8 cellular contexts compared by ENCODE assay signal in the genomic region with DNA sequence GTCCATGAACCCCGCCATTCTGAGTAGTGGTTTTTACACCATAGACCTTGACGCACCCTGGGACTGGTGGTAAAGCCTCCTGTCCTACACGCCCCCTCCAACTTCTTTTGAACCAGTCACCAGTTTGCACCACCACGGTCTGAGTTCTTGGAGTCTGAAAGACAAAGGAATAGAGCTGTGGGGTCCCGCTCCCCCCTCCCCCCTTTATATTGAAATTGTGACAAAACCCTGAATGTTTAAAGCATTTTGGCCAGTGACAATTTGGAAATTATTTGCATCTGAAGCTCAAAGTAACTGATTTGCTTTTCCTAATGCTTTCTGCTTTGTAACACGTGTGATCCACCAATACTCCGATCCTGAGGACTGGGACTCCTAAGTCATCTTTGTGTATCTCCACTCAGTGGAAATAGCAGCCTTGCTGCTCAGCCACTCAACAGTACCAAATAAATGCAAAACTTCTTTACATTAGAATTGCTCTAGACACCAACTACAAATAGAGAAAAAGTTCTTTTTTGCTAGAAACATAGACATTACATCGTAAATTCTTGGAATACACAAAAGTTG. TPM values are rescaled to one million over a fixed set of nuclear protein-coding genes. Genes with fewer than 3 reads are reported as not detected.
DNase-seq lines count a peak whose midpoint lies in the region; ATAC-seq and TF ChIP-seq lines count a peak whose summit lies in the region.

No MANE protein-coding gene starts in this region.

- POLR2A ChIA-PET in activated CD8-positive, alpha-beta T cell treated with anti-CD3 and anti-CD28 coated beads for 36 hours (lab: Charles Lee): interaction anchor here (0.5 to 12.8 kb wide), 41 partner anchors 10 to 467 kb away, joined by 3 to 209 read pairs (median 5); partner anchors contain the start of genes GALM, GEMIN6, HNRNPLL and SOS1

- peak overlapping the region; percentile 96 for H3K4me3 ChIP-seq in CD4-positive, CD25-positive, alpha-beta regulatory T cell (ENCODE audit: low read depth, low read length)
- H3K4me3 ChIP-seq in iPS-15b (ENCODE audit: low read depth, low read length): peak overlapping the region; percentile 69

- ATAC-seq in CD4-positive, CD25-positive, alpha-beta regulatory T cell (ENCODE audit: low read depth in 2 of 2): no peak
- ATAC-seq in HG03135 (IDR thresholded peaks at IDR 0.05; ENCODE audit: unreplicated experiment) (peak; percentile 4), GM19467 (IDR thresholded peaks at IDR 0.05; ENCODE audit: unreplicated experiment) (no peak)
- peak; percentile 22 for ATAC-seq in activated CD8-positive, alpha-beta T cell treated with anti-CD3 and anti-CD28 coated beads for 36 hours
- peak; percentile 54 for ATAC-seq in stimulated activated effector memory CD8-positive, alpha-beta T cell treated with anti-CD3 and anti-CD28 coated beads, Interleukin-12 subunit alpha, Interleukin-12 subunit beta, amount 100 ng/mL, for 72 hours

- peak overlapping the region; percentile 47 for H3K9ac ChIP-seq in iPS-15b (ENCODE audit: low read depth, low read length)

- peaks cover 0 to 2% (median 0%) of the 10 kb centered on the region in 7 donors for H3K9me3 Mint-ChIP-seq in CD4-positive, CD25-positive, alpha-beta regulatory T cell
- no peaks in the 10 kb centered on the region for H3K9me3 Mint-ChIP-seq in activated CD8-positive, alpha-beta T cell treated with anti-CD3 and anti-CD28 coated beads for 36 hours
- no peaks in the 10 kb centered on the region for H3K9me3 Mint-ChIP-seq in stimulated activated effector memory CD8-positive, alpha-beta T cell treated with anti-CD3 and anti-CD28 coated beads, Interleukin-12 subunit alpha, Interleukin-12 subunit beta, amount 100 ng/mL, for 72 hours

- no peak for DNase-seq in CD4-positive, CD25-positive, alpha-beta regulatory T cell
- peak; percentile 64 for DNase-seq in activated CD8-positive, alpha-beta T cell treated with anti-CD3 and anti-CD28 coated beads for 36 hours
- DNase-seq in stimulated activated effector memory CD8-positive, alpha-beta T cell treated with anti-CD3 and anti-CD28 coated beads, Interleukin-12 subunit alpha, Interleukin-12 subunit beta, amount 100 ng/mL, for 72 hours (ENCODE audit: low spot score in 2 of 2): no peak
- no peak for DNase-seq in NCI-H2171 (lab: John Stamatoyannopoulos, UW)
- DNase-seq in kidney tubule cell (ENCODE audit: low spot score): no peak

- H3K9me3 ChIP-seq in CD4-positive, CD25-positive, alpha-beta regulatory T cell (ENCODE audit: control insufficient read depth in 2 of 2, low read length in 2 of 2): no peaks in the 10 kb centered on the region
- H3K9me3 ChIP-seq in iPS-15b (ENCODE audit: control insufficient read depth, insufficient read depth, low read length): no peaks in the 10 kb centered on the region

- H3K4me1 Mint-ChIP-seq in CD4-positive, CD25-positive, alpha-beta regulatory T cell: peaks cover 26 to 53% (median 43%) of the 10 kb centered on the region in 4 donors
- peaks cover 35% of the 10 kb centered on the region for H3K4me1 Mint-ChIP-seq in activated CD8-positive, alpha-beta T cell treated with anti-CD3 and anti-CD28 coated beads for 36 hours (ENCODE audit: low read depth)
- H3K4me1 Mint-ChIP-seq in stimulated activated effector memory CD8-positive, alpha-beta T cell treated with anti-CD3 and anti-CD28 coated beads, Interleukin-12 subunit alpha, Interleukin-12 subunit beta, amount 100 ng/mL, for 72 hours: peaks cover 46% of the 10 kb centered on the region

- H3K4me1 ChIP-seq in CD4-positive, CD25-positive, alpha-beta regulatory T cell (ENCODE audit: control insufficient read depth, insufficient read depth, low read length, poor library complexity, severe bottlenecking): peaks cover 52% of the 10 kb centered on the region
- H3K4me1 ChIP-seq in iPS-15b (ENCODE audit: control insufficient read depth, insufficient read depth, low read length): peaks cover 13% of the 10 kb centered on the region

- peak overlapping the region; percentile 99 to 100 (median 99) for H3K27ac Mint-ChIP-seq in CD4-positive, CD25-positive, alpha-beta regulatory T cell
- peak overlapping the region; percentile 100 for H3K27ac Mint-ChIP-seq in activated CD8-positive, alpha-beta T cell treated with anti-CD3 and anti-CD28 coated beads for 36 hours
- peak overlapping the region; percentile 100 for H3K27ac Mint-ChIP-seq in stimulated activated effector memory CD8-positive, alpha-beta T cell treated with anti-CD3 and anti-CD28 coated beads, Interleukin-12 subunit alpha, Interleukin-12 subunit beta, amount 100 ng/mL, for 72 hours

- H3K36me3 ChIP-seq in CD4-positive, CD25-positive, alpha-beta regulatory T cell (ENCODE audit: control insufficient read depth, insufficient read depth, low read length): peaks cover 28% of the 10 kb centered on the region
- H3K36me3 ChIP-seq in iPS-15b (ENCODE audit: control insufficient read depth, insufficient read depth, low read length): peaks cover 25% of the 10 kb centered on the region

- peaks cover 37% of the 10 kb centered on the region for H3K36me3 Mint-ChIP-seq in CD4-positive, CD25-positive, alpha-beta regulatory T cell
- H3K36me3 Mint-ChIP-seq in activated CD8-positive, alpha-beta T cell treated with anti-CD3 and anti-CD28 coated beads for 36 hours (ENCODE audit: low read depth): peaks cover 42% of the 10 kb centered on the region
- peaks cover 54% of the 10 kb centered on the region for H3K36me3 Mint-ChIP-seq in stimulated activated effector memory CD8-positive, alpha-beta T cell treated with anti-CD3 and anti-CD28 coated beads, Interleukin-12 subunit alpha, Interleukin-12 subunit beta, amount 100 ng/mL, for 72 hours

- H3K27ac ChIP-seq in CD4-positive, CD25-positive, alpha-beta regulatory T cell (ENCODE audit: insufficient read depth, low read length, poor library complexity, severe bottlenecking): peak overlapping the region; percentile 98

- CTCF ChIA-PET in activated CD8-positive, alpha-beta T cell treated with anti-CD3 and anti-CD28 coated beads for 36 hours (lab: Charles Lee): interaction anchor here (0.6 to 1.6 kb wide), 7 partner anchors 11 to 216 kb away, joined by 3 to 6 read pairs (median 3); partner anchors contain the start of gene HNRNPLL

- H3K4me3 Mint-ChIP-seq in CD4-positive, CD25-positive, alpha-beta regulatory T cell: peak overlapping the region; percentile 99
- peak overlapping the region; percentile 95 for H3K4me3 Mint-ChIP-seq in activated CD8-positive, alpha-beta T cell treated with anti-CD3 and anti-CD28 coated beads for 36 hours
- H3K4me3 Mint-ChIP-seq in stimulated activated effector memory CD8-positive, alpha-beta T cell treated with anti-CD3 and anti-CD28 coated beads, Interleukin-12 subunit alpha, Interleukin-12 subunit beta, amount 100 ng/mL, for 72 hours: peak overlapping the region; percentile 100

- peaks cover 9% of the 10 kb centered on the region for H3K27me3 Mint-ChIP-seq in CD4-positive, CD25-positive, alpha-beta regulatory T cell
- peaks cover 3% of the 10 kb centered on the region for H3K27me3 Mint-ChIP-seq in activated CD8-positive, alpha-beta T cell treated with anti-CD3 and anti-CD28 coated beads for 36 hours

- TF ChIP-seq CTCF in activated CD8-positive, alpha-beta T cell treated with anti-CD3 and anti-CD28 coated beads for 36 hours (IDR thresholded peaks at IDR 0.05): no peak

- intact Hi-C loops in activated CD8-positive, alpha-beta T cell treated with anti-CD3 and anti-CD28 coated beads for 36 hours (cut with micrococcal nuclease): no loop called here

- no peaks in the 10 kb centered on the region for H3K27me3 ChIP-seq in CD4-positive, CD25-positive, alpha-beta regulatory T cell (ENCODE audit: control insufficient read depth, insufficient read depth, low read length)
- no peaks in the 10 kb centered on the region for H3K27me3 ChIP-seq in iPS-15b (ENCODE audit: control insufficient read depth, insufficient read depth, low read length)

RNA-seq across cellular contexts. Expression of gene SRSF7, which starts 0.8 kb away (rescaled TPM):
- total RNA-seq in CD4-positive, CD25-positive, alpha-beta regulatory T cell: 584 TPM
- 100 to 1,000 TPM; 186 to 278 (median 203) TPM for polyA plus RNA-seq in CD4-positive, CD25-positive, alpha-beta regulatory T cell
- total RNA-seq in activated CD8-positive, alpha-beta T cell treated with anti-CD3 and anti-CD28 coated beads for 36 hours: 100 to 1,000 TPM; 320 to 333 TPM

RNA-seq across cellular contexts. Expression of gene GEMIN6, which starts 26.1 kb away (rescaled TPM):
- 5.1 TPM for total RNA-seq in CD4-positive, CD25-positive, alpha-beta regulatory T cell
- 10 to 100 TPM; 13.4 to 20.6 (median 15.3) TPM for polyA plus RNA-seq in CD4-positive, CD25-positive, alpha-beta regulatory T cell
- 10 to 100 TPM; 30.2 to 33.4 TPM for total RNA-seq in activated CD8-positive, alpha-beta T cell treated with anti-CD3 and anti-CD28 coated beads for 36 hours

Comparison
In these comparisons a context has a peak if more than half of its experiments do, and no peak if none do; other contexts are left out.
1. ATAC-seq: peak in HG03135 (single experiment), activated CD8-positive, alpha-beta T cell treated with anti-CD3 and anti-CD28 coated beads for 36 hours (single experiment) and stimulated activated effector memory CD8-positive, alpha-beta T cell treated with anti-CD3 and anti-CD28 coated beads, Interleukin-12 subunit alpha, Interleukin-12 subunit beta, amount 100 ng/mL, for 72 hours (single experiment); none in CD4-positive, CD25-positive, alpha-beta regulatory T cell (0 of 2) and GM19467 (single experiment).
2. Peak in every context shown above with its lines, with median percentiles within 50 percentile points of each other: H3K27ac Mint-ChIP-seq and H3K4me3 Mint-ChIP-seq.